Comparison of ENCODE assay signal across 12 cellular contexts in the genomic region with DNA sequence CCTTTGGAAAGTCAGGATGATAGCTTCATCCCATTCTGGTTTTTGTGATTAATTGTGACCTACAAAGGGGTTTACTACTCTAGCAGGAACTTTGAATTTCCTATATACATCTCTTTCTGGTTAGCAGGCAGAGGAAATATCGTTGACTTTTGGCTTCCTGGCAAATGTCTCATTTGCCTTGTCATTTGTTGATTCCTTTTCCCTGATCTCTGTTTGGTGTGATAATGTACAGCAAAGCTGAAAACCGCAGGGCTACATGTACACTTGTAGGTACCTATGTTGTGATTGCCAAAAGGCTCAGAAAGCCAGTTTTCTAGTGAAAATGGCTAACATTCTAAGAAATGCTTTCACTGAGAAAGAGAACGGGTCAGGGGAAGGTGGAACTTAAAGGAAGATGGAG. TPM values are rescaled to one million over a fixed set of nuclear protein-coding genes. Genes with fewer than 3 reads are reported as not detected.
DNase-seq lines count a peak whose midpoint lies in the region; ATAC-seq, FAIRE-seq and TF ChIP-seq lines count a peak whose summit lies in the region.
"Had no signal": no experiment of that assay in that cellular context is flagged by ENCODE, and none has a peak within 500 bp of the region (broad histone marks: within the 10 kb centered on the region; RNA-seq: fewer than 3 reads in every experiment).

No MANE protein-coding gene starts in this region.

- no peaks in the 10 kb centered on the region for H3K9me3 ChIP-seq in BLaER1 treated with 17β-estradiol and CSF1 and Interleukin-3, amounts not matched to agents 10 nM and 100 nM (replicated peaks in 1 of 11)
- H3K9me3 ChIP-seq in Karpas-422 (ENCODE audit: low read length): no peaks in the 10 kb centered on the region
- H3K9me3 ChIP-seq in astrocyte (ENCODE audit: insufficient read depth, low read depth, low read length): no peaks in the 10 kb centered on the region
- H3K9me3 ChIP-seq: suprapubic skin had no signal

- no peaks in the 10 kb centered on the region for H3K27me3 Mint-ChIP-seq in astrocyte (ENCODE audit: low read depth, unreplicated experiment)
- H3K27me3 Mint-ChIP-seq in mesothelial cell of epicardium (ENCODE audit: low read depth): no peaks in the 10 kb centered on the region

- no peak for FAIRE-seq in astrocyte (lab: Jason Lieb, UNC)
- FAIRE-seq: frontal cortex had no signal

- ATAC-seq in HG02981 (IDR thresholded peaks at IDR 0.05; ENCODE audit: unreplicated experiment): no peak

- H3K27ac ChIP-seq in BLaER1 treated with 17β-estradiol and CSF1 and Interleukin-3, amounts not matched to agents 10 nM and 100 nM: peak overlapping the region in 3 of 11 experiments; percentile 8 to 46 (median 19); a peak in 3 of 22 replicates
- H3K27ac ChIP-seq in Karpas-422 (ENCODE audit: low read length) (peak overlapping the region; percentile 57), astrocyte (ENCODE audit: low read depth, low read length) (peak overlapping the region; percentile 51)
- H3K27ac ChIP-seq: suprapubic skin, VCaP had no signal

- no peak overlapping the region for H3K27ac Mint-ChIP-seq in astrocyte (ENCODE audit: unreplicated experiment)
- H3K27ac Mint-ChIP-seq in mesothelial cell of epicardium: peak overlapping the region; percentile 19

- DNase-seq in Karpas-422 (no peak), astrocyte (ENCODE audit: low read depth) (no peak), mesothelial cell of epicardium (ENCODE audit: low spot score in 2 of 2, unreplicated experiment in 2 of 2) (no peak), NCI-H2029 (lab: John Stamatoyannopoulos, UW) (no peak), DMS79 (lab: John Stamatoyannopoulos, UW) (no peak), OCI-M2 (lab: John Stamatoyannopoulos, UW; ENCODE audit: unreplicated experiment) (no peak)
- DNase-seq: NCI-H526 treated with DMSO at 0.1 percent for 48 hours had no signal

- TF ChIP-seq CTCF in astrocyte (IDR thresholded peaks at IDR 0.05; ENCODE audit: insufficient read depth, low read depth, low read length): no peak
- TF ChIP-seq CTCF in mesothelial cell of epicardium (IDR thresholded peaks at IDR 0.05; ENCODE audit: unreplicated experiment): no peak

- H3K4me3 ChIP-seq in BLaER1 treated with 17β-estradiol and CSF1 and Interleukin-3, amounts not matched to agents 10 nM and 100 nM: no peak overlapping the region
- no peak overlapping the region for H3K4me3 ChIP-seq in Karpas-422 (ENCODE audit: low read length)
- no peak overlapping the region for H3K4me3 ChIP-seq in astrocyte (ENCODE audit: insufficient read depth, low read depth, low read length)
- H3K4me3 ChIP-seq: suprapubic skin had no signal

- H2AFZ ChIP-seq in Karpas-422 (ENCODE audit: low read length): no peak overlapping the region
- no peak overlapping the region for H2AFZ ChIP-seq in astrocyte (ENCODE audit: low read depth, low read length)

- H3K79me2 ChIP-seq in Karpas-422 (ENCODE audit: low read length) (peaks cover 97% of the 10 kb centered on the region), astrocyte (ENCODE audit: insufficient read depth, low read length) (peaks cover 94% of the 10 kb centered on the region)

- peak overlapping the region; percentile 26 to 65 (median 45); a peak in 21 of 22 replicates for H3K4me2 ChIP-seq in BLaER1 treated with 17β-estradiol and CSF1 and Interleukin-3, amounts not matched to agents 10 nM and 100 nM
- no peak overlapping the region for H3K4me2 ChIP-seq in Karpas-422 (ENCODE audit: low read depth, low read length, poor library complexity, severe bottlenecking)
- H3K4me2 ChIP-seq in astrocyte (ENCODE audit: low read length): peak overlapping the region; percentile 72

- H3K4me1 ChIP-seq in BLaER1 treated with 17β-estradiol and CSF1 and Interleukin-3, amounts not matched to agents 10 nM and 100 nM: peaks cover 22 to 56% (median 40%) of the 10 kb centered on the region in 10 experiments
- peaks cover 95% of the 10 kb centered on the region for H3K4me1 ChIP-seq in Karpas-422 (ENCODE audit: low read length)
- peaks cover 20% of the 10 kb centered on the region for H3K4me1 ChIP-seq in astrocyte (ENCODE audit: insufficient read depth, low read length)

- H3K4me3 Mint-ChIP-seq in astrocyte (ENCODE audit: unreplicated experiment) (no peak overlapping the region), mesothelial cell of epicardium (no peak overlapping the region)

- H3K36me3 Mint-ChIP-seq in astrocyte (ENCODE audit: low read depth, unreplicated experiment) (peaks cover 6% of the 10 kb centered on the region), mesothelial cell of epicardium (peaks cover 27% of the 10 kb centered on the region)

- H3K9me2 ChIP-seq in Karpas-422 (replicated peaks; ENCODE audit: insufficient read depth, low read length): no peaks in the 10 kb centered on the region

- no peaks in the 10 kb centered on the region for H3K9me3 Mint-ChIP-seq in astrocyte (ENCODE audit: unreplicated experiment)
- H3K9me3 Mint-ChIP-seq in mesothelial cell of epicardium: no peaks in the 10 kb centered on the region

- H3K4me1 Mint-ChIP-seq in astrocyte (ENCODE audit: low read depth, unreplicated experiment) (peaks cover 23% of the 10 kb centered on the region), mesothelial cell of epicardium (peaks cover 48% of the 10 kb centered on the region)

- no peak overlapping the region; a peak in 1 of 22 replicates for H3K9ac ChIP-seq in BLaER1 treated with 17β-estradiol and CSF1 and Interleukin-3, amounts not matched to agents 10 nM and 100 nM
- H3K9ac ChIP-seq in Karpas-422 (ENCODE audit: low read length) (no peak overlapping the region), astrocyte (ENCODE audit: low read length) (peak overlapping the region; percentile 34)

- H3K27me3 ChIP-seq in BLaER1 treated with 17β-estradiol and CSF1 and Interleukin-3, amounts not matched to agents 10 nM and 100 nM: no peaks in the 10 kb centered on the region
- H3K27me3 ChIP-seq in Karpas-422 (ENCODE audit: low read length) (no peaks in the 10 kb centered on the region), astrocyte (ENCODE audit: insufficient read depth, low read length) (no peaks in the 10 kb centered on the region)
- H3K27me3 ChIP-seq: suprapubic skin had no signal

- peaks cover 88 to 100% (median 98%) of the 10 kb centered on the region in 11 experiments for H4K20me1 ChIP-seq in BLaER1 treated with 17β-estradiol and CSF1 and Interleukin-3, amounts not matched to agents 10 nM and 100 nM
- peaks cover 60% of the 10 kb centered on the region for H4K20me1 ChIP-seq in Karpas-422 (ENCODE audit: insufficient read depth, low read depth, low read length)
- H4K20me1 ChIP-seq in astrocyte (ENCODE audit: insufficient read depth, low read length): peaks cover 64% of the 10 kb centered on the region

- H3K36me3 ChIP-seq in BLaER1 treated with 17β-estradiol and CSF1 and Interleukin-3, amounts not matched to agents 10 nM and 100 nM: peaks cover 44 to 98% (median 82%) of the 10 kb centered on the region in 11 experiments
- peaks cover 79% of the 10 kb centered on the region for H3K36me3 ChIP-seq in Karpas-422 (ENCODE audit: insufficient read depth, low read length)
- H3K36me3 ChIP-seq in astrocyte (ENCODE audit: insufficient read depth, low read length): peaks cover 15% of the 10 kb centered on the region

RNA-seq across cellular contexts. Expression of gene TOP1, which starts 44.3 kb away (rescaled TPM):
- total RNA-seq in Karpas-422 (2014; rRNA removed; shearing (Covaris generic); ENCODE audit: low replicate concordance): 89.5 and 101 TPM in 2 replicates
- total RNA-seq in astrocyte (55.9 and 63.5 TPM in 2 replicates), mesothelial cell of epicardium (76.0 to 78.6 TPM (median 76.7 TPM) in 3 replicates)
